In the genomic region with DNA sequence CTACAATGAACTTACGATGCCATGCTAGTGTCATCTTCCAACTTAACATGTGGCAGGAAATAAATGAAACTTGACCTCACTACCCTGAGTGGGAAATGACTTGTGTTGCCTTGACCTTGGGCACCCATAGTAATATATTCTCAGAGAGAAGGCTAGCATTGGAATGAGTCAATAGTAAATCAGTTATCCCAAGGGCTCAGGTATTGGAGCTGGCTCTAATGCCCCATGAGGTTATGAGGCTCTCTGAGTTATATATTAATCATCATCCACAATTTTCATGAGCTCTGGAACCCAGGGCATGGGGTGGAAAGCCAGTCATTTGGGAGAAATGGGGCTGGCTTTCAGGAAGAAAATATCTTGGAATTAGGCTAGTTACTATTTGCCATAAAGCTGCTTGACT, we compare ENCODE assay signal across 12 cellular contexts. TPM values are rescaled to one million over a fixed set of nuclear protein-coding genes. Genes with fewer than 3 reads are reported as not detected.
A peak's percentile ranks its signal among the peaks of the same experiment; 100 is the strongest.
DNase-seq lines count a peak whose midpoint lies in the region; ATAC-seq and TF ChIP-seq lines count a peak whose summit lies in the region.
"Had no signal": no experiment of that assay in that cellular context is flagged by ENCODE, and none has a peak within 500 bp of the region (broad histone marks: within the 10 kb centered on the region; RNA-seq: fewer than 3 reads in every experiment).

No MANE protein-coding gene starts in this region.

- intact Hi-C loops in left colon (cut with DNase I, micrococcal nuclease): no loop called here

- no peak for TF ChIP-seq POLR2A in GM18505 (IDR thresholded peaks at IDR 0.05; ENCODE audit: borderline replicate concordance, extremely low read depth, insufficient read depth, insufficient read length)

- ATAC-seq in left colon: peak; percentile 88
- ATAC-seq in GM18505 (IDR thresholded peaks at IDR 0.05; ENCODE audit: unreplicated experiment): no peak
- ATAC-seq: HCT116, HepG2 had no signal

- DNase-seq in HS-5 (ENCODE audit: low read depth): peak; percentile 62
- DNase-seq in T1000 (lab: John Stamatoyannopoulos, UW): peak; percentile 43
- DNase-seq in left colon: no peak
- no peak for DNase-seq in NK-92 (lab: John Stamatoyannopoulos, UW; ENCODE audit: unreplicated experiment)
- no peak for DNase-seq in DMS53 treated with DMSO at 0.1 percent for 48 hours (lab: John Stamatoyannopoulos, UW; ENCODE audit: unreplicated experiment)
- DNase-seq in NCI-H2029 (lab: John Stamatoyannopoulos, UW): no peak
- DNase-seq: NCI-H1930, NCI-H510A treated with DMSO at 0.1 percent for 48 hours, SIG-M5 had no signal

RNA-seq across cellular contexts. Expression of gene SMIM32, which starts 42.4 kb away (rescaled TPM):
- 10 to 100 TPM; 17.7 to 23.5 TPM for total RNA-seq in left colon

Comparison
In these comparisons a context has a peak if more than half of its experiments do, and no peak if none do; other contexts are left out.
1. DNase-seq: peak in HS-5 (single experiment) and T1000 (single experiment); none in left colon (0 of 2), NK-92 (single experiment), DMS53 treated with DMSO at 0.1 percent for 48 hours (single experiment) and NCI-H2029 (single experiment).